12 cellular contexts compared by ENCODE assay signal in genomic region chr2:38438536-38439225, GRCh38.
DNase-seq lines count a peak whose midpoint lies in the region; ATAC-seq, FAIRE-seq and TF ChIP-seq lines count a peak whose summit lies in the region.
"Had no signal": no experiment of that assay in that cellular context is flagged by ENCODE, and none has a peak within 500 bp of the region (broad histone marks: within the 10 kb centered on the region; RNA-seq: fewer than 3 reads in every experiment).

No MANE protein-coding gene starts in this region.

- H3K4me1 Mint-ChIP-seq in MCF 10A (ENCODE audit: insufficient read depth, unreplicated experiment) = peaks cover 38% of the 10 kb centered on the region
- H3K4me1 Mint-ChIP-seq: immature natural killer cell had no signal

- H3K4me3 Mint-ChIP-seq in MCF 10A (ENCODE audit: unreplicated experiment) = no peak overlapping the region
- H3K4me3 Mint-ChIP-seq: immature natural killer cell had no signal

- H3K9me3 ChIP-seq in breast epithelium = no peaks in the 10 kb centered on the region

- ATAC-seq in HG02759 (IDR thresholded peaks at IDR 0.05; ENCODE audit: unreplicated experiment) = peak; percentile 87
- no peak for ATAC-seq in HG03108 (IDR thresholded peaks at IDR 0.05; ENCODE audit: unreplicated experiment)

- H3K27ac ChIP-seq in breast epithelium = peak overlapping the region; percentile 86 to 89

- H3K27me3 ChIP-seq in breast epithelium = no peaks in the 10 kb centered on the region

- H3K9me3 Mint-ChIP-seq in MCF 10A (ENCODE audit: unreplicated experiment) = no peaks in the 10 kb centered on the region
- H3K9me3 Mint-ChIP-seq: immature natural killer cell had no signal

- intact Hi-C loops in breast epithelium (cut with DNase I; ENCODE audit: low total_unique reads) (no loop called here), MCF 10A (cut with micrococcal nuclease) (no loop called here)

- no peak overlapping the region for H3K27ac Mint-ChIP-seq in MCF 10A (ENCODE audit: low read depth, unreplicated experiment)
- H3K27ac Mint-ChIP-seq: immature natural killer cell had no signal

- TF ChIP-seq POLR2A in breast epithelium (IDR thresholded peaks at IDR 0.05) = no peak

- H3K36me3 Mint-ChIP-seq in MCF 10A (ENCODE audit: insufficient read depth, unreplicated experiment) = peaks cover 6% of the 10 kb centered on the region
- H3K36me3 Mint-ChIP-seq: immature natural killer cell had no signal

- no peaks in the 10 kb centered on the region for H3K27me3 Mint-ChIP-seq in MCF 10A (ENCODE audit: insufficient read depth, unreplicated experiment)

- H3K4me1 ChIP-seq in breast epithelium = peaks cover 0 to 25% of the 10 kb centered on the region in 2 donors

- CTCF ChIA-PET in MCF 10A (lab: Yijun Ruan, JAX) = no interaction called here

- POLR2A ChIA-PET in MCF 10A (lab: Yijun Ruan, JAX) = interaction anchor here (1.3 to 3.0 kb wide), 4 partner anchors 9 to 63 kb away, joined by 3 to 22 read pairs (median 10); partner anchors contain the start of gene ATL2

- BruUV-seq in MCF 10A (replicated peaks; lab: Mats Ljungman, UMichigan) = no TSS peak

- peak; percentile 18 for FAIRE-seq in RCC 7860 (lab: Jason Lieb, UNC)

- TF ChIP-seq CTCF in breast epithelium (IDR thresholded peaks at IDR 0.05) (no peak), MCF 10A (IDR thresholded peaks at IDR 0.05; ENCODE audit: unreplicated experiment) (no peak)

- H3K4me3 ChIP-seq in breast epithelium = no peak overlapping the region

- H3K36me3 ChIP-seq in breast epithelium = no peaks in the 10 kb centered on the region

- DNase-seq in breast epithelium (ENCODE audit: low spot score in 2 of 2) (no peak), MCF 10A (ENCODE audit: unreplicated experiment) (no peak), RCC 7860 (ENCODE audit: low spot score) (peak; percentile 81), ureter (ENCODE audit: low spot score) (peak; percentile 51), NCI-H446 treated with DMSO at 0.1 percent for 48 hours (lab: John Stamatoyannopoulos, UW) (no peak), Ammon's horn (ENCODE audit: low spot score) (no peak)
- DNase-seq: activated T-cell treated with anti-CD3 and anti-CD28 coated beads, Interleukin-2, amount 50 U/mL, for 48 hours; immature natural killer cell; retina; SIG-M5 had no signal

Comparison
In these comparisons a context has a peak if more than half of its experiments do, and no peak if none do; other contexts are left out.
1. DNase-seq: peak in RCC 7860 (single experiment) and ureter (single experiment); none in breast epithelium (0 of 2), MCF 10A (single experiment), NCI-H446 treated with DMSO at 0.1 percent for 48 hours (single experiment) and Ammon's horn (single experiment).